30 cellular contexts compared by ENCODE assay signal in the genomic region with DNA sequence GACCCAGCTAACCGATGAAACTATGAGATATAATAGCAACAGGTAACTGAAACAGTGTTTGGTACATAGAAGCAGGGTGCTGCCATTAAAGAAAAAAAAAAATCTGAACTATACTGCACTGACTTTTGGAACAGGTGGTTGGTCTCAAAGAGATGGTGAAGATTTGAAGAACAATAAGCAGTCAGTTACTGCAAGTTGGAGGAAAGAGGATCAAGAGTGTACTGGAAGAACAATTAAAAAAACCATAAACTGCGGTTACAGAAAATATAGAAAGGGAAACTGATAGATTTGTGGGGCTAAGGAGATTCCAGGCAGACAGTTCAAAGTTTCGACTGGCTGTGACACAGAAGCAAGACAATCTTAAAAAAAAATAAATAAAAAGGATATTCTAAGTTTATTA.
"Had no signal": no experiment of that assay in that cellular context is flagged by ENCODE, and none has a peak within 500 bp of the region (broad histone marks: within the 10 kb centered on the region; RNA-seq: fewer than 3 reads in every experiment).

No MANE protein-coding gene starts in this region.

- H3K36me3 ChIP-seq: ascending aorta, breast epithelium, cardiac muscle cell, colonic mucosa, esophagus squamous epithelium, gastroesophageal sphincter, heart right ventricle had no signal

- H3K27me3 ChIP-seq: ascending aorta, breast epithelium, cardiac muscle cell, colonic mucosa, esophagus squamous epithelium, gastroesophageal sphincter, heart right ventricle had no signal

- H3K4me1 ChIP-seq: ascending aorta, breast epithelium, colonic mucosa, esophagus squamous epithelium, heart right ventricle had no signal

- ATAC-seq: activated naive CD4-positive, alpha-beta T cell treated with anti-CD3 and anti-CD28 coated beads, Interleukin-2, amount 50 U/mL, for 72 hours; activated T-cell treated with anti-CD3 and anti-CD28 coated beads, Interleukin-2, amount 50 U/mL, for 72 hours; gastroesophageal sphincter; heart right ventricle; T-helper 17 cell had no signal

- H3K27ac ChIP-seq: ascending aorta, breast epithelium, cardiac muscle cell, colonic mucosa, epithelial cell of prostate, esophagus squamous epithelium, gastroesophageal sphincter, heart right ventricle had no signal

- H3K9me3 ChIP-seq: ascending aorta, breast epithelium, colonic mucosa, esophagus squamous epithelium, gastroesophageal sphincter, heart right ventricle had no signal

- H3K4me3 ChIP-seq: ascending aorta, breast epithelium, cardiac muscle cell, colonic mucosa, esophagus squamous epithelium, gastroesophageal sphincter, heart right ventricle had no signal

- DNase-seq: activated CD4-positive, alpha-beta memory T cell treated with anti-CD3 and anti-CD28 coated beads, Interleukin-2, amount 10 ng/mL, durations not matched to agents 7 days and 5 days; activated CD4-positive, alpha-beta T cell treated with anti-CD3 and anti-CD28 coated beads for 1 hour; activated CD4-positive, alpha-beta T cell treated with anti-CD3 and anti-CD28 coated beads for 4 hours; activated CD4-positive, alpha-beta T cell treated with anti-CD3 and anti-CD28 coated beads, Interleukin-2, amount 10 ng/mL, durations not matched to agents 7 days and 5 days; activated CD4-positive, alpha-beta T cell treated with anti-CD3 and anti-CD28 coated beads, Interleukin-2, amount 50 U/mL, for 4 hours; activated CD8-positive, alpha-beta memory T cell treated with anti-CD3 and anti-CD28 coated beads, Interleukin-2, amount 50 U/mL, for 48 hours; activated gamma-delta T cell; activated naive CD4-positive, alpha-beta T cell; activated naive CD4-positive, alpha-beta T cell treated with anti-CD3 and anti-CD28 coated beads, Interleukin-2, amount 10 ng/mL, durations not matched to agents 7 days and 5 days; activated naive CD8-positive, alpha-beta T cell treated with anti-CD3 and anti-CD28 coated beads, Interleukin-2, amount 10 ng/mL, durations not matched to agents 7 days and 5 days; activated T-cell treated with anti-CD3 and anti-CD28 coated beads for 4 hours; activated T-cell treated with anti-CD3 and anti-CD28 coated beads, Interleukin-2, amount 50 U/mL, for 24 hours; activated T-cell treated with anti-CD3 and anti-CD28 coated beads, Interleukin-2, amount 50 U/mL, for 72 hours; central memory CD4-positive, alpha-beta T cell; cerebellar nuclear complex; colonic mucosa; effector CD8-positive, alpha-beta T cell; esophagus squamous epithelium; foreskin melanocyte; heart right ventricle; T-helper 17 cell; T1000 had no signal

- FAIRE-seq: endometrium, endothelial cell of umbilical vein had no signal
